In genomic region chr2:33730801-33731200, GRCh38 we compare ENCODE assay signal across 22 cellular contexts.
DNase-seq lines count a peak whose midpoint lies in the region; ATAC-seq, FAIRE-seq and TF ChIP-seq lines count a peak whose summit lies in the region.
"Had no signal": no experiment of that assay in that cellular context is flagged by ENCODE, and none has a peak within 500 bp of the region (broad histone marks: within the 10 kb centered on the region; RNA-seq: fewer than 3 reads in every experiment).

No MANE protein-coding gene starts in this region.

- H3K56ac ChIP-seq in IMR-90 (ENCODE audit: extremely low read depth, insufficient read depth, low read length): no peak overlapping the region

- no peak overlapping the region for H3K4me3 ChIP-seq in A549
- H3K4me3 ChIP-seq in IMR-90 (ENCODE audit: insufficient read depth, low read depth, low read length): no peak overlapping the region
- no peak overlapping the region for H3K4me3 ChIP-seq in K562
- H3K4me3 ChIP-seq in suprapubic skin: no peak overlapping the region
- H3K4me3 ChIP-seq: BLaER1 treated with 17β-estradiol and CSF1 and Interleukin-3, amounts not matched to agents 10 nM and 100 nM; GM12878 had no signal

- H3K14ac ChIP-seq in IMR-90 (replicated peaks; ENCODE audit: low read depth, low read length): no peak overlapping the region

- no peaks in the 10 kb centered on the region for H3K79me1 ChIP-seq in IMR-90 (ENCODE audit: low read depth in 1 of 2, low read length in 2 of 2)

- DNase-seq in A549 (ENCODE audit: low read depth in 1 of 2, low spot score in 1 of 2): no peak
- no peak for DNase-seq in IMR-90
- DNase-seq in K562 (ENCODE audit: extremely low read depth in 1 of 4, low spot score in 3 of 4): no peak
- DNase-seq in suprapubic skin (ENCODE audit: low spot score in 2 of 2): no peak
- no peak for DNase-seq in GDM1 (lab: John Stamatoyannopoulos, UW)
- DNase-seq in HCEC 1CT: no peak
- DNase-seq: 8988T; AML-193; Caco-2; Calu3; CD4-positive, alpha-beta T cell; CD8-positive, alpha-beta T cell; DMS79 treated with DMSO at 0.1 percent for 48 hours had no signal

- H3K9me1 ChIP-seq in IMR-90 (ENCODE audit: insufficient read depth, low read length): no peaks in the 10 kb centered on the region
- H3K9me1 ChIP-seq in K562 (ENCODE audit: control insufficient read depth, insufficient read depth, low read length): no peaks in the 10 kb centered on the region

- no peaks in the 10 kb centered on the region for H3K9me3 ChIP-seq in A549
- peaks cover 3% of the 10 kb centered on the region; the same call in 1 of the 2 replicates for H3K9me3 ChIP-seq in IMR-90 (ENCODE audit: control insufficient read depth, insufficient read depth, low read length)
- no peaks in the 10 kb centered on the region for H3K9me3 ChIP-seq in K562 (replicated peaks; ENCODE audit: control insufficient read depth, insufficient read depth, low read depth, low read length)
- H3K9me3 ChIP-seq in suprapubic skin: no peaks in the 10 kb centered on the region
- H3K9me3 ChIP-seq: Caco-2 had no signal

- POLR2A ChIA-PET in A549 (lab: Yijun Ruan, JAX) (no interaction called here), IMR-90 (lab: Charles Lee; ENCODE audit: unreplicated experiment) (no interaction called here), K562 (lab: Yijun Ruan, JAX) (no interaction called here)

- no peaks in the 10 kb centered on the region for H3K27me3 ChIP-seq in IMR-90 (ENCODE audit: control insufficient read depth, insufficient read depth, low read length)
- H3K27me3 ChIP-seq in K562 (ENCODE audit: control insufficient read depth in 2 of 2, insufficient read depth in 2 of 2, low read length in 2 of 2): peaks cover 0 to 7% of the 10 kb centered on the region in 2 experiments; a peak in 2 of 5 replicates
- H3K27me3 ChIP-seq in suprapubic skin: no peaks in the 10 kb centered on the region
- H3K27me3 ChIP-seq: BLaER1 treated with 17β-estradiol and CSF1 and Interleukin-3, amounts not matched to agents 10 nM and 100 nM had no signal

- H3K4me2 ChIP-seq in A549: no peak overlapping the region
- H3K4me2 ChIP-seq in IMR-90 (ENCODE audit: low read depth, low read length): no peak overlapping the region
- H3K4me2 ChIP-seq in K562 (ENCODE audit: insufficient read depth, low read length): no peak overlapping the region
- H3K4me2 ChIP-seq: BLaER1 treated with 17β-estradiol and CSF1 and Interleukin-3, amounts not matched to agents 10 nM and 100 nM had no signal

- TF ChIP-seq CTCF in A549 (IDR thresholded peaks at IDR 0.05) (no peak), IMR-90 (conservative IDR thresholded peaks at IDR 0.05; ENCODE audit: low read depth, low read length) (no peak), K562 (IDR thresholded peaks at IDR 0.05 in 2 of 3, conservative IDR thresholded peaks at IDR 0.05 in 1 of 3; ENCODE audit: insufficient read depth in 2 of 3, low read depth in 1 of 3, low read length in 3 of 3) (no peak), suprapubic skin (IDR thresholded peaks at IDR 0.05) (no peak)

- intact Hi-C loops in IMR-90 (cut with micrococcal nuclease) (no loop called here), K562 (cut with micrococcal nuclease) (no loop called here)

- H2AFZ ChIP-seq in IMR-90 (replicated peaks; ENCODE audit: low read length, poor library complexity): no peak overlapping the region
- H2AFZ ChIP-seq in K562 (ENCODE audit: low read depth, low read length): no peak overlapping the region

- H4K8ac ChIP-seq in IMR-90 (ENCODE audit: low read depth in 2 of 2, low read length in 2 of 2): no peak overlapping the region

- no peak overlapping the region for H3K18ac ChIP-seq in IMR-90 (ENCODE audit: low read depth, low read length)

- H2BK20ac ChIP-seq in IMR-90 (ENCODE audit: low read depth, low read length): no peak overlapping the region

- no peak overlapping the region for H4K91ac ChIP-seq in IMR-90 (ENCODE audit: insufficient read depth, low read depth, low read length)

- H3K4ac ChIP-seq in IMR-90 (ENCODE audit: low read depth, low read length): no peak overlapping the region

- FAIRE-seq in A549 (lab: Jason Lieb, UNC) (no peak), K562 (lab: Jason Lieb, UNC) (no peak)
- FAIRE-seq: A204.1, D721Med, G401.6, GM12878, GM12892, GM18507, GM19239 had no signal

- TF ChIP-seq EP300 in A549 (IDR thresholded peaks at IDR 0.05) (no peak), K562 (IDR thresholded peaks at IDR 0.05; ENCODE audit: low read length) (no peak), suprapubic skin (IDR thresholded peaks at IDR 0.05) (no peak)

- H3K23ac ChIP-seq in IMR-90 (ENCODE audit: low read depth, low read length): no peak overlapping the region

- no peak for TF ChIP-seq RAD21 in A549 (conservative IDR thresholded peaks at IDR 0.05 in 1 of 2, IDR thresholded peaks at IDR 0.05 in 1 of 2)
- TF ChIP-seq RAD21 in IMR-90 (IDR thresholded peaks at IDR 0.05; ENCODE audit: low read length): no peak
- TF ChIP-seq RAD21 in K562 (CRISPR knock-in tag; conservative IDR thresholded peaks at IDR 0.05 in 1 of 2, IDR thresholded peaks at IDR 0.05 in 1 of 2): no peak

- H2AK9ac ChIP-seq in IMR-90 (replicated peaks; ENCODE audit: low read depth, low read length, poor library complexity): no peak overlapping the region

- dilution Hi-C loops in IMR-90 (cut with HindIII; ENCODE audit: low sequenced_read_pairs, unreplicated experiment): no loop called here

- BruUV-seq in IMR-90 (replicated peaks; lab: Mats Ljungman, UMichigan) (no TSS peak), K562 (replicated peaks; lab: Mats Ljungman, UMichigan) (no TSS peak)

- no peak overlapping the region for H2BK5ac ChIP-seq in IMR-90 (ENCODE audit: low read depth, low read length, poor library complexity, severe bottlenecking)

- H4K5ac ChIP-seq in IMR-90 (ENCODE audit: low read depth, low read length): no peak overlapping the region

- no peaks in the 10 kb centered on the region for H3K79me2 ChIP-seq in K562 (ENCODE audit: control insufficient read depth, insufficient read depth, low read length)

- ATAC-seq in A549 (no peak), IMR-90 (ENCODE audit: low read depth) (no peak), K562 (no peak)
- ATAC-seq: CD8-positive, alpha-beta T cell had no signal

- H3K27ac ChIP-seq in A549: no peak overlapping the region
- H3K27ac ChIP-seq in IMR-90 (ENCODE audit: insufficient read depth, low read length): no peak overlapping the region
- H3K27ac ChIP-seq in K562 (ENCODE audit: extremely low read depth, low read depth, low read length): no peak overlapping the region
- H3K27ac ChIP-seq in suprapubic skin: no peak overlapping the region
- H3K27ac ChIP-seq: BLaER1 treated with 17β-estradiol and CSF1 and Interleukin-3, amounts not matched to agents 10 nM and 100 nM; C4-2B had no signal

- in situ Hi-C loops in IMR-90 (cut with MboI; ENCODE audit: low sequenced_read_pairs) (no loop called here), K562 (cut with MboI) (no loop called here)

- CTCF ChIA-PET in A549 (lab: Yijun Ruan, JAX) (no interaction called here), IMR-90 (lab: Yijun Ruan, JAX) (no interaction called here), K562 (lab: Yijun Ruan, JAX; ENCODE audit: low intra/inter-chr PET ratio) (no interaction called here)

- no peak overlapping the region for H2AK5ac ChIP-seq in IMR-90 (ENCODE audit: low read depth, low read length)

- no peak for TF ChIP-seq POLR2A in A549 (IDR thresholded peaks at IDR 0.05; ENCODE audit: low read length)
- TF ChIP-seq POLR2A in IMR-90 (IDR thresholded peaks at IDR 0.05; ENCODE audit: low read depth, low read length): no peak
- no peak for TF ChIP-seq POLR2A in K562 (conservative IDR thresholded peaks at IDR 0.05)
- TF ChIP-seq POLR2A in suprapubic skin (IDR thresholded peaks at IDR 0.05): no peak

- H3K4me1 ChIP-seq in A549: no peaks in the 10 kb centered on the region
- no peaks in the 10 kb centered on the region for H3K4me1 ChIP-seq in IMR-90 (ENCODE audit: control insufficient read depth, insufficient read depth, low read length)
- peaks cover 0 to 13% of the 10 kb centered on the region in 2 experiments; a peak in 3 of 5 replicates for H3K4me1 ChIP-seq in K562 (replicated peaks in 1 of 2; ENCODE audit: control insufficient read depth in 2 of 2, insufficient read depth in 2 of 2, low read length in 2 of 2)
- H3K4me1 ChIP-seq in suprapubic skin: no peaks in the 10 kb centered on the region
- H3K4me1 ChIP-seq: Caco-2 had no signal

- H4K20me1 ChIP-seq in IMR-90 (ENCODE audit: insufficient read depth, low read length) (no peaks in the 10 kb centered on the region), K562 (replicated peaks; ENCODE audit: control insufficient read depth, insufficient read depth, low read length) (no peaks in the 10 kb centered on the region)
- H4K20me1 ChIP-seq: BLaER1 treated with 17β-estradiol and CSF1 and Interleukin-3, amounts not matched to agents 10 nM and 100 nM had no signal

- H3K36me3 ChIP-seq in IMR-90 (ENCODE audit: control insufficient read depth, insufficient read depth, low read length) (no peaks in the 10 kb centered on the region), K562 (ENCODE audit: control insufficient read depth, insufficient read depth, low read length) (no peaks in the 10 kb centered on the region), suprapubic skin (no peaks in the 10 kb centered on the region)
- H3K36me3 ChIP-seq: BLaER1 treated with 17β-estradiol and CSF1 and Interleukin-3, amounts not matched to agents 10 nM and 100 nM had no signal

- H3K9ac ChIP-seq in IMR-90 (ENCODE audit: low read depth, low read length) (no peak overlapping the region), K562 (ENCODE audit: insufficient read depth in 1 of 2, low read depth in 2 of 2, low read length in 2 of 2) (no peak overlapping the region)
- H3K9ac ChIP-seq: BLaER1 treated with 17β-estradiol and CSF1 and Interleukin-3, amounts not matched to agents 10 nM and 100 nM had no signal

- no peak overlapping the region for H2BK15ac ChIP-seq in IMR-90 (ENCODE audit: low read depth, low read length)

- no peak overlapping the region for H2BK120ac ChIP-seq in IMR-90 (ENCODE audit: low read depth, low read length)

TF ChIP-seq in A549, 52 proteins besides CTCF, POLR2A, EP300 and RAD21:
- TF ChIP-seq CHD2 (IDR thresholded peaks at IDR 0.05; ENCODE audit: low read length, partially characterized antibody) (no peak), MAFK (IDR thresholded peaks at IDR 0.05; ENCODE audit: partially characterized antibody) (peak; percentile 76)

TF ChIP-seq in K562, 482 proteins besides CTCF, POLR2A, EP300 and RAD21 (continues in another document):
- TF ChIP-seq FOXK1 (CRISPR knock-in tag; IDR thresholded peaks at IDR 0.05; ENCODE audit: borderline replicate concordance): no peak

Comparison
In these comparisons a context has a peak if more than half of its experiments do, and no peak if none do; other contexts are left out.
1. Of the 35 proteins assayed by ChIP-seq in both K562 and A549: peak only in K562: none; only in A549: none; in both: MAFK; in neither: 34.